10 cellular contexts compared by ENCODE assay signal in the genomic region with DNA sequence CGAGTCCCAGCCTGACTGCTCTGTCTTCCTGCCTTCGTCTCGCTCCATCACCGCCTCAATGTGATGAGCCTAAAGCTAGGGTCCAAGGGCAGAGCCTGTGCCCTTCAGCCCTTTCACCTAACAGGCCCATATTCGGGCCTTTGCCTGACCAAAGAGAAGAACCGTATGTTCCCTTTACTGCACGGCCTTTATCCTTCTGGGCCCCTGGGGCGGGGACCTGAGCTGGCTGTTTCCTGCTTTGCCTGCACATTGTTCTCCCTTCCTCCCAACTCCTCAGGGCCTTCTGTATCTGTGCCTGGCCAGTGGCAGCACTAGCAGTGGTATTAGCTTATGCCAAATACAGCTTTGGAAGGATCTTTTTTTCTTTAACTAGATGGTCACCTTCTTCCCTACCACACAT. TPM values are rescaled to one million over a fixed set of nuclear protein-coding genes. Genes with fewer than 3 reads are reported as not detected.
DNase-seq lines count a peak whose midpoint lies in the region; ATAC-seq, FAIRE-seq and TF ChIP-seq lines count a peak whose summit lies in the region.
"Had no signal": no experiment of that assay in that cellular context is flagged by ENCODE, and none has a peak within 500 bp of the region (broad histone marks: within the 10 kb centered on the region; RNA-seq: fewer than 3 reads in every experiment).

No MANE protein-coding gene starts in this region.

- no peak overlapping the region for H3K4me3 Mint-ChIP-seq in T-cell
- no peak overlapping the region for H3K4me3 Mint-ChIP-seq in effector memory CD8-positive, alpha-beta T cell
- H3K4me3 Mint-ChIP-seq: stimulated activated naive B cell treated with anti-CD40 and anti-IgM and Interleukin-4, amounts not matched to agents 10 μg/mL and 1 μg/mL and 100 μg/mL, for 72 hours had no signal

- H3K4me1 Mint-ChIP-seq in T-cell, result peaks cover 40 to 48% (median 45%) of the 10 kb centered on the region in 3 donors
- H3K4me1 Mint-ChIP-seq in effector memory CD8-positive, alpha-beta T cell (ENCODE audit: low read depth in 2 of 2), result peaks cover 17 to 19% of the 10 kb centered on the region in 2 donors

- POLR2A ChIA-PET in T-cell (lab: Charles Lee), result interaction anchor here (0.8 to 2.2 kb wide), 2 partner anchors 8 to 16 kb away, joined by 4 to 7 read pairs; a partner anchor contains a TSS

- H3K27ac ChIP-seq in osteoblast (ENCODE audit: low read depth, low read length) (no peak overlapping the region), ovary (no peak overlapping the region)
- H3K27ac ChIP-seq: VCaP had no signal

- TF ChIP-seq CTCF in osteoblast (IDR thresholded peaks at IDR 0.05; ENCODE audit: extremely low read depth, low read depth, low read length), result no peak
- no peak for TF ChIP-seq CTCF in ovary (IDR thresholded peaks at IDR 0.05)

- intact Hi-C loops in ovary (cut with DNase I), result no loop called here

- H3K4me3 ChIP-seq in osteoblast (ENCODE audit: insufficient read depth, low read length), result no peak overlapping the region
- H3K4me3 ChIP-seq in ovary, result no peak overlapping the region
- H3K4me3 ChIP-seq: ascending aorta had no signal

- no peak overlapping the region for H2AFZ ChIP-seq in osteoblast (ENCODE audit: low read length)

- H3K36me3 ChIP-seq in osteoblast (ENCODE audit: insufficient read depth, low read length) (peaks cover 36% of the 10 kb centered on the region), ovary (no peaks in the 10 kb centered on the region)

- H3K27me3 Mint-ChIP-seq in T-cell, result no peaks in the 10 kb centered on the region
- H3K27me3 Mint-ChIP-seq in effector memory CD8-positive, alpha-beta T cell, result no peaks in the 10 kb centered on the region
- H3K27me3 Mint-ChIP-seq: stimulated activated naive B cell treated with anti-CD40 and anti-IgM and Interleukin-4, amounts not matched to agents 10 μg/mL and 1 μg/mL and 100 μg/mL, for 72 hours had no signal

- CTCF ChIA-PET in T-cell (lab: Charles Lee), result no interaction called here

- no peaks in the 10 kb centered on the region for H4K20me1 ChIP-seq in osteoblast (ENCODE audit: insufficient read depth, low read length)

- FAIRE-seq in H54 (lab: Jason Lieb, UNC), result no peak

- peak overlapping the region; percentile 83 to 85 for H3K27ac Mint-ChIP-seq in T-cell
- H3K27ac Mint-ChIP-seq in effector memory CD8-positive, alpha-beta T cell, result peak overlapping the region; percentile 67 to 84

- H3K9me3 Mint-ChIP-seq in T-cell, result no peaks in the 10 kb centered on the region
- H3K9me3 Mint-ChIP-seq in effector memory CD8-positive, alpha-beta T cell, result no peaks in the 10 kb centered on the region
- H3K9me3 Mint-ChIP-seq: stimulated activated naive B cell treated with anti-CD40 and anti-IgM and Interleukin-4, amounts not matched to agents 10 μg/mL and 1 μg/mL and 100 μg/mL, for 72 hours had no signal

- peaks cover 49% of the 10 kb centered on the region for H3K36me3 Mint-ChIP-seq in T-cell
- peaks cover 63% of the 10 kb centered on the region for H3K36me3 Mint-ChIP-seq in effector memory CD8-positive, alpha-beta T cell (ENCODE audit: insufficient read depth)

- H3K27me3 ChIP-seq in osteoblast (ENCODE audit: insufficient read depth, low read length) (no peaks in the 10 kb centered on the region), ovary (no peaks in the 10 kb centered on the region)
- H3K27me3 ChIP-seq: ascending aorta had no signal

- H3K9me3 ChIP-seq in osteoblast (ENCODE audit: low read depth, low read length), result no peaks in the 10 kb centered on the region
- no peaks in the 10 kb centered on the region for H3K9me3 ChIP-seq in ovary
- H3K9me3 ChIP-seq: ascending aorta had no signal

- 83 to 86% (median 84%) methylated on average over 8 of the region's 8 CpGs for WGBS in ovary, 3 donors

- ATAC-seq in T-cell (replicated peaks in 1 of 4) (no peak), GM19351 (IDR thresholded peaks at IDR 0.05; ENCODE audit: unreplicated experiment) (no peak)
- no peak for ATAC-seq in effector memory CD8-positive, alpha-beta T cell (replicated peaks)

- H3K4me2 ChIP-seq in osteoblast (ENCODE audit: insufficient read depth, low read length), result no peak overlapping the region

- H3K4me1 ChIP-seq in osteoblast (ENCODE audit: insufficient read depth, low read length), result peaks cover 5% of the 10 kb centered on the region
- peaks cover 4% of the 10 kb centered on the region for H3K4me1 ChIP-seq in ovary (ENCODE audit: insufficient read depth)

- H3K79me2 ChIP-seq in osteoblast (ENCODE audit: insufficient read depth, low read length), result no peaks in the 10 kb centered on the region

- TF ChIP-seq POLR2A in H54 (IDR thresholded peaks at IDR 0.05; ENCODE audit: low read depth, low read length), result no peak
- no peak for TF ChIP-seq POLR2A in ovary (IDR thresholded peaks at IDR 0.05)

- no peak for TF ChIP-seq EP300 in ovary (IDR thresholded peaks at IDR 0.05)

- DNase-seq in T-cell, result no peak
- DNase-seq in effector memory CD8-positive, alpha-beta T cell, result no peak
- DNase-seq in osteoblast (ENCODE audit: insufficient read length, low spot score, missing footprints), result peak; percentile 39
- no peak for DNase-seq in H54 (ENCODE audit: insufficient read length, low spot score)
- no peak for DNase-seq in ovary
- DNase-seq: NCI-H2171; stimulated activated naive B cell treated with anti-CD40 and anti-IgM and Interleukin-4, amounts not matched to agents 10 μg/mL and 1 μg/mL and 100 μg/mL, for 72 hours had no signal

RNA-seq across cellular contexts. Expression of a gene that starts 8.5 kb away (rescaled TPM):
- total RNA-seq in T-cell, result 10 to 100 TPM in 1 of 5 donors, 1 to 10 TPM in 4; 5.9 to 12.4 (median 7.7) TPM
- 49.8 and 53.9 TPM in 2 replicates for total RNA-seq in osteoblast
- total RNA-seq in ovary, result 10 to 100 TPM; 65.9 to 99.2 (median 73.4) TPM
- polyA plus RNA-seq in ovary, result 10 to 100 TPM; 32.8 to 77.3 TPM

RNA-seq across cellular contexts. Expression of a gene that starts 14.3 kb away (rescaled TPM):
- 100 to 1,000 TPM; 506 to 663 (median 569) TPM for total RNA-seq in T-cell
- 848 and 873 TPM in 2 replicates for total RNA-seq in osteoblast
- 1,000 to 10,000 TPM in 5 of 7 donors, 100 to 1,000 TPM in 2; 782 to 1,485 (median 1,329) TPM for total RNA-seq in ovary
- 1,000 to 10,000 TPM; 1,579 to 3,375 TPM for polyA plus RNA-seq in ovary

RNA-seq across cellular contexts. Expression of a gene that starts 15.8 kb away (rescaled TPM):
- total RNA-seq in T-cell (100 to 1,000 TPM; 181 to 298 (median 276) TPM), osteoblast (239 and 304 TPM in 2 replicates), ovary (100 to 1,000 TPM in 3 of 7 donors, 10 to 100 TPM in 4; 80.3 to 139 (median 97.3) TPM)
- polyA plus RNA-seq in ovary, result 100 to 1,000 TPM in 1 of 2 donors, 10 to 100 TPM in 1; 62.3 to 102 TPM

RNA-seq across cellular contexts. Expression of a gene that starts 25.8 kb away (rescaled TPM):
- total RNA-seq in T-cell (10 to 100 TPM in 3 of 5 donors, 1 to 10 TPM in 2; 8.4 to 15.1 (median 11.4) TPM), osteoblast (9.0 and 10.6 TPM in 2 replicates), ovary (10 to 100 TPM in 4 of 7 donors, 1 to 10 TPM in 3; 1.8 to 14.7 (median 10.7) TPM)
- polyA plus RNA-seq in ovary, result 1 to 10 TPM; 4.4 to 5.2 TPM

RNA-seq across cellular contexts. Expression of a gene that starts 27.4 kb away (rescaled TPM):
- total RNA-seq in T-cell (1,000 to 10,000 TPM; 4,612 to 5,648 (median 5,133) TPM), osteoblast (1,930 and 2,844 TPM in 2 replicates), ovary (1,000 to 10,000 TPM; 6,021 to 8,245 (median 6,510) TPM)
- polyA plus RNA-seq in ovary, result over 10,000 TPM; 11,306 to 11,451 TPM
